ENCODE assay signal across 1 cellular context in genomic region chr2:23843051-23843976, GRCh38.
TF ChIP-seq lines count a peak whose summit lies in the region.

No MANE protein-coding gene starts in this region.

TF ChIP-seq in H1, 55 proteins besides CTCF, POLR2A, EP300 and RAD21 (continued from another document):
- no peak for TF ChIP-seq GABPA (IDR thresholded peaks at IDR 0.05; ENCODE audit: borderline replicate concordance, insufficient read depth, low read length)
- no peak for TF ChIP-seq SP1 (IDR thresholded peaks at IDR 0.05; ENCODE audit: low read depth, low read length)
- no peak for TF ChIP-seq MAX (IDR thresholded peaks at IDR 0.05)
- no peak for TF ChIP-seq SAP30 (IDR thresholded peaks at IDR 0.05; ENCODE audit: insufficient read depth, insufficient replicate concordance, low read length)
